ENCODE assay signal across 9 cellular contexts in genomic region chr7:124765401-124766352, GRCh38. TPM values are rescaled to one million over a fixed set of nuclear protein-coding genes. Genes with fewer than 3 reads are reported as not detected.
DNase-seq lines count a peak whose midpoint lies in the region; ATAC-seq and TF ChIP-seq lines count a peak whose summit lies in the region.
"Had no signal": no experiment of that assay in that cellular context is flagged by ENCODE, and none has a peak within 500 bp of the region (broad histone marks: within the 10 kb centered on the region; RNA-seq: fewer than 3 reads in every experiment).

Gene GPR37 (minus strand): TSS chr7:124765792. CDS start chr7:124764976, 816 bp downstream.

- no peaks in the 10 kb centered on the region for H3K79me2 ChIP-seq in parathyroid adenoma

- peaks cover 5% of the 10 kb centered on the region for H3K27me3 ChIP-seq in CD4-positive, alpha-beta memory T cell (ENCODE audit: insufficient read depth, low read length)
- H3K27me3 ChIP-seq in parathyroid adenoma (ENCODE audit: control insufficient read depth, insufficient read depth, low read length) = no peaks in the 10 kb centered on the region

- peaks cover 6 to 20% (median 14%) of the 10 kb centered on the region in 4 donors for H3K4me1 Mint-ChIP-seq in CD4-positive, alpha-beta memory T cell

- no peak within 1 kb of the TSS for H3K9ac ChIP-seq in parathyroid adenoma

- peaks cover 15% of the 10 kb centered on the region for H3K4me1 ChIP-seq in CD4-positive, alpha-beta memory T cell (ENCODE audit: insufficient read depth, low read length)
- no peaks in the 10 kb centered on the region for H3K4me1 ChIP-seq in parathyroid adenoma

- peak within 1 kb of the TSS; percentile 11 to 32 for H3K4me3 ChIP-seq in CD4-positive, alpha-beta memory T cell (ENCODE audit: low read length in 2 of 2)
- peak within 1 kb of the TSS; percentile 49 for H3K4me3 ChIP-seq in parathyroid adenoma (ENCODE audit: low read depth, low read length)

- H3K4me2 ChIP-seq in parathyroid adenoma (ENCODE audit: low read length) = peak within 1 kb of the TSS; percentile 71

- no peaks in the 10 kb centered on the region for H3K36me3 ChIP-seq in CD4-positive, alpha-beta memory T cell (ENCODE audit: insufficient read depth, low read length)
- no peaks in the 10 kb centered on the region for H3K36me3 ChIP-seq in parathyroid adenoma (ENCODE audit: control insufficient read depth, insufficient read depth, low read length)

- no peak for TF ChIP-seq CTCF in parathyroid adenoma (IDR thresholded peaks at IDR 0.05)

- CTCF ChIA-PET in CD4-positive, alpha-beta memory T cell (lab: Charles Lee; ENCODE audit: partially characterized antibody) = no interaction called here

- POLR2A ChIA-PET in CD4-positive, alpha-beta memory T cell (lab: Charles Lee; ENCODE audit: partially characterized antibody) = no interaction called here

- H2AFZ ChIP-seq in parathyroid adenoma = peak within 1 kb of the TSS; percentile 84

- intact Hi-C loops in CD4-positive, alpha-beta memory T cell (cut with micrococcal nuclease) = no loop called here
- intact Hi-C loops in left cardiac atrium (cut with DNase I) = no loop called here

- H3K27me3 Mint-ChIP-seq in CD4-positive, alpha-beta memory T cell = peaks cover 34% of the 10 kb centered on the region in 2 donors

- ATAC-seq in GM19351 (IDR thresholded peaks at IDR 0.05; ENCODE audit: unreplicated experiment) = peak; percentile 71
- ATAC-seq in HG03439 (IDR thresholded peaks at IDR 0.05; ENCODE audit: unreplicated experiment) = peak; percentile 73
- peak; percentile 84 to 96 for ATAC-seq in left cardiac atrium

- peaks cover 0 to 2% of the 10 kb centered on the region in 2 donors for H3K36me3 Mint-ChIP-seq in CD4-positive, alpha-beta memory T cell

- H3K9me3 Mint-ChIP-seq in CD4-positive, alpha-beta memory T cell = peaks cover 0 to 3% (median 0%) of the 10 kb centered on the region in 8 donors

- DNase-seq in CD4-positive, alpha-beta memory T cell = peak in 4 of 5 donors; percentile 4 to 8 (median 6)
- peak; percentile 91 for DNase-seq in NCI-H82 (lab: John Stamatoyannopoulos, UW)
- DNase-seq in amniotic stem cell (lab: John Stamatoyannopoulos, UW) = peak; percentile 5
- peak; percentile 43 for DNase-seq in left cardiac atrium
- DNase-seq in effector CD4-positive, alpha-beta T cell = no peak

- peak within 1 kb of the TSS in 3 of 7 donors; percentile 21 to 73 (median 32) for H3K27ac Mint-ChIP-seq in CD4-positive, alpha-beta memory T cell

- H3K4me3 Mint-ChIP-seq in CD4-positive, alpha-beta memory T cell = peak within 1 kb of the TSS; percentile 68 to 94 (median 88)

- H3K9me3 ChIP-seq in CD4-positive, alpha-beta memory T cell (ENCODE audit: control insufficient read depth in 1 of 2, low read length in 2 of 2) = no peaks in the 10 kb centered on the region
- no peaks in the 10 kb centered on the region for H3K9me3 ChIP-seq in parathyroid adenoma (ENCODE audit: control insufficient read depth, low read length)

- no peak within 1 kb of the TSS for H3K27ac ChIP-seq in CD4-positive, alpha-beta memory T cell (ENCODE audit: low read depth, low read length)
- H3K27ac ChIP-seq in parathyroid adenoma = no peak within 1 kb of the TSS

RNA-seq across cellular contexts. Expression of gene GPR37, which starts in this region (rescaled TPM):
- not detected for total RNA-seq in CD4-positive, alpha-beta memory T cell
- not detected for polyA plus RNA-seq in CD4-positive, alpha-beta memory T cell
- total RNA-seq in left cardiac atrium = under 1 TPM; 0.24 to 0.32 TPM
- total RNA-seq: T-helper 1 cell treated with Interleukin-12 subunit alpha and Interleukin-12 subunit beta and Interleukin-4 antibody, amounts not matched to agents 30 ng/mL and 1 ng/mL, for 36 hours had no signal

Comparison
In these comparisons a context has a peak if more than half of its experiments do, and no peak if none do; other contexts are left out.
1. Peak in DNase-seq and H3K4me3 ChIP-seq in CD4-positive, alpha-beta memory T cell; RNA of the gene not detected or under 1 TPM.
2. Peak in DNase-seq and ATAC-seq in left cardiac atrium; RNA of the gene not detected or under 1 TPM.